13 cellular contexts compared by ENCODE assay signal in the genomic region with DNA sequence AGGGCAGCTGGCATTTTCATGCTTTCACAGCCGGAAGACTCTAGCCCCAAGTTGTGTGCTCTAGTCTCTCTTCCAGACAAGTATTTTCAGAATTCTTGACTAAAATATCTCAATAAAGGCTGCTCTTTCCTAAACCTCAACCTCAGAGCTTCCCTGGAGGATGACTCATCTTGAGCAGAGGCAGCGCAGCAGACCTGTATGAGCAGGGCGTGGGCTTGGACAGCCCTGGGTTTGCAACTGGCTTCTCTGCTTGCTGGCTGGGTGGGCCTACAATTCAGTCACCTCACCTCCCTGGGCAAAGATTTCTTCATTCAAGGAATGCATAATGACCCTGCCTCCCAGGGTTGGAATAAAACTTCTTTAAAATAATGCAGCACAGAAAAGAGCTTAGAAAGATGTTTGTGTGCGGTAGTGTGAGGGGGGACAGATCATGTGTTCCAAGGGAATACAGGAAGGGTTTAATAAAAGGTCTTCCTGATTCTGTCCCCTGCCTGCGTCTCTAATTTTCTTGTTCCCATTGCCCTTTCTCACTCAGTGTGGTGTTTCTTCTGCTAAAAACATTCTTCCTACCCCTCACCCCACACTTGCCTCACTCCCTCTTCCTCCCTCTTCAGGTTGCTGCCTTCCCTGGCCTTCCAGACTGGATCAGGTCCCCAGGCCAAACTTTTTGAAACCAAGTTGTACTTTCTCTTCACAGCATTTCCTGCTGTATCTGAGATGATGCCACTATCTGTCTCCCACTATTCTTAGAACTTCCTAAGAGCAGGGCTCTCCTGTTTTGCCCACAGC. TPM values are rescaled to one million over a fixed set of nuclear protein-coding genes. Genes with fewer than 3 reads are reported as not detected.
DNase-seq lines count a peak whose midpoint lies in the region; ATAC-seq and TF ChIP-seq lines count a peak whose summit lies in the region.
"Had no signal": no experiment of that assay in that cellular context is flagged by ENCODE, and none has a peak within 500 bp of the region (broad histone marks: within the 10 kb centered on the region; RNA-seq: fewer than 3 reads in every experiment).

No MANE protein-coding gene starts in this region.

- H3K4me3 Mint-ChIP-seq in T-helper 17 cell, result no peak overlapping the region
- H3K4me3 Mint-ChIP-seq: activated CD8-positive, alpha-beta T cell treated with anti-CD3 and anti-CD28 coated beads for 36 hours had no signal

- H3K4me2 ChIP-seq in skeletal muscle satellite cell (ENCODE audit: low read length), result peak overlapping the region; percentile 23

- no peak overlapping the region for H3K9ac ChIP-seq in skeletal muscle satellite cell (ENCODE audit: low read depth, low read length)

- H3K9me3 ChIP-seq in T-helper 17 cell (ENCODE audit: control insufficient read depth, low read length, poor library complexity, severe bottlenecking) (no peaks in the 10 kb centered on the region), skeletal muscle satellite cell (replicated peaks; ENCODE audit: low read length) (no peaks in the 10 kb centered on the region), HAP-1 (no peaks in the 10 kb centered on the region)
- H3K9me3 ChIP-seq: neutrophil, vagina had no signal

- H3K36me3 ChIP-seq in skeletal muscle satellite cell (ENCODE audit: insufficient read depth, low read length) (no peaks in the 10 kb centered on the region), HAP-1 (replicated peaks) (no peaks in the 10 kb centered on the region)
- H3K36me3 ChIP-seq: neutrophil, vagina had no signal

- DNase-seq in NCI-H146 (lab: John Stamatoyannopoulos, UW), result peak; percentile 18
- DNase-seq in NCI-H146 treated with DMSO at 0.1 percent for 48 hours (lab: John Stamatoyannopoulos, UW; ENCODE audit: unreplicated experiment), result no peak
- DNase-seq in T-helper 17 cell, result no peak
- peak; percentile 88 for DNase-seq in fibroblast of the aortic adventitia (ENCODE audit: low read depth)
- no peak for DNase-seq in substantia nigra (lab: John Stamatoyannopoulos, UW)
- DNase-seq in activated T-cell treated with anti-CD3 and anti-CD28 coated beads for 4 hours, result no peak
- DNase-seq in HAP-1 (ENCODE audit: low spot score in 2 of 2), result no peak
- DNase-seq: activated CD8-positive, alpha-beta T cell treated with anti-CD3 and anti-CD28 coated beads for 36 hours; AML-193; NCI-H1694 had no signal

- no peak for ATAC-seq in T-helper 17 cell
- ATAC-seq: activated CD8-positive, alpha-beta T cell treated with anti-CD3 and anti-CD28 coated beads for 36 hours had no signal

- H3K4me1 ChIP-seq in skeletal muscle satellite cell (ENCODE audit: control insufficient read depth, insufficient read depth, low read length), result peaks cover 15% of the 10 kb centered on the region
- no peaks in the 10 kb centered on the region for H3K4me1 ChIP-seq in HAP-1
- H3K4me1 ChIP-seq: vagina had no signal

- no peak overlapping the region for H3K27ac ChIP-seq in substantia nigra (ENCODE audit: low read depth, low read length, poor library complexity, severe bottlenecking)
- H3K27ac ChIP-seq: neutrophil, vagina had no signal

- peaks cover 8% of the 10 kb centered on the region for H3K27me3 ChIP-seq in skeletal muscle satellite cell (ENCODE audit: control insufficient read depth, insufficient read depth, low read length)
- H3K27me3 ChIP-seq in HAP-1 (ENCODE audit: low read depth), result 0 out of 2 replicates have a peak, but pooled peaks cover 3% of the 10 kb centered on the region
- H3K27me3 ChIP-seq: neutrophil, vagina had no signal

- peak overlapping the region; percentile 1 for H3K27ac Mint-ChIP-seq in T-helper 17 cell
- H3K27ac Mint-ChIP-seq: activated CD8-positive, alpha-beta T cell treated with anti-CD3 and anti-CD28 coated beads for 36 hours had no signal

- H3K4me1 Mint-ChIP-seq in T-helper 17 cell, result no peaks in the 10 kb centered on the region

- in situ Hi-C loops in HAP-1 (cut with MboI; ENCODE audit: low sequenced_read_pairs), result no loop called here

- no peak for TF ChIP-seq CTCF in fibroblast of the aortic adventitia (IDR thresholded peaks at IDR 0.05; ENCODE audit: insufficient read depth, low read length)

- H3K4me3 ChIP-seq in fibroblast of the aortic adventitia (ENCODE audit: low read depth, low read length) (no peak overlapping the region), skeletal muscle satellite cell (ENCODE audit: low read length) (no peak overlapping the region), HAP-1 (no peak overlapping the region)
- H3K4me3 ChIP-seq: vagina had no signal

- H3K36me3 Mint-ChIP-seq in T-helper 17 cell (ENCODE audit: low read depth), result no peaks in the 10 kb centered on the region

- H3K27me3 Mint-ChIP-seq in T-helper 17 cell, result peaks cover 43% of the 10 kb centered on the region

RNA-seq across cellular contexts. Expression of gene MAP1B, which starts 39.4 kb away (rescaled TPM):
- total RNA-seq in T-helper 17 cell, result 1 to 10 TPM in 1 of 2 donors, under 1 TPM in 1; 0.05 to 1.4 TPM
- 130 and 401 TPM in 2 replicates for total RNA-seq in fibroblast of the aortic adventitia (ENCODE audit: low replicate concordance)
- total RNA-seq in skeletal muscle satellite cell (2012; rRNA removed), result 197 and 223 TPM in 2 replicates

Comparison
In these comparisons a context has a peak if more than half of its experiments do, and no peak if none do; other contexts are left out.
1. DNase-seq: peak in NCI-H146 (single experiment) and fibroblast of the aortic adventitia (single experiment); none in NCI-H146 treated with DMSO at 0.1 percent for 48 hours (single experiment), T-helper 17 cell (0 of 3), substantia nigra (0 of 49), activated T-cell treated with anti-CD3 and anti-CD28 coated beads for 4 hours (single experiment) and HAP-1 (0 of 2).
2. RNA of gene MAP1B, which starts 39.4 kb away (total RNA-seq): 130 to 401 TPM in fibroblast of the aortic adventitia; 0.05 to 1.4 TPM in T-helper 17 cell; every median in the first group is over 10 times any median in the second.